In the genomic region with DNA sequence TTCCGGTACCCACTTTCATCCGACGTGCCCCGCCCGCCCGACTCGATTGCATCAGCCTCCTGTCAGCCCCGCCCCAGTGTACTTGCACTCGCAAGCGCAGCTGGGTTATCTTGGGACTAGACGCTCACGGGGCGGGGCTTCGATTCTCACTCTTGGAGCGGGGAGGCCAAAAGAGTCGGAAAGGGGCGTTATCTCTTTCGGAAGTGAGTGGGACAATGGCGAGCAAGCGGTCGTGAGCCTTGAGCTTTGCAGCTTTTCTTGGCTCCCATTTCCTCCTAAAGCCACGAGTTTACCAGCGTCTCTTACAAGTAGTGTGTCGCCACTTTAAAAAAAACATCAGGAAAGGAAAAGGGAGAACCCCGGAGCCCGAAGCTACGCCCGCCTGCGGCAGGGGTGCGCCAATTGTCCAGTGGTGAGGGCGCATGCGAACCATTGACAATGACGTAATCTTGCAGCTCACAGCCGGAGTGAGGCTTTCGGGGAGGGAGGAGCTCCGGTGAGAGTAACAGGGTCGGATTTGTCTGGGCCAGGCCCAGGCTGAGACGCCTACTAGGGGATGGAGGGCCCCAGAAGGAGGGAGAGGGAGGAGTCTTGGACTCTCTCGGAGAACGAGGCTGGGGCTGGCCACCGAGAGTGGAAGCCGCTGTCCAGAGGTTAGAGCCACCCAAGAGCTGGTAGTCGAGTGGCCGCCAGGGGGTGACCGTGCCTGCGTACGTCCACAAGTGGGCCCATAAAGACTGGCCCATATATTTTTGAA, we compare ENCODE assay signal across 8 cellular contexts.
DNase-seq lines count a peak whose midpoint lies in the region; ATAC-seq and TF ChIP-seq lines count a peak whose summit lies in the region.

No MANE protein-coding gene starts in this region.

- H3K9me3 Mint-ChIP-seq in activated CD4-positive, alpha-beta T cell treated with anti-CD3 and anti-CD28 coated beads, Interleukin-2, amount 10 ng/mL, durations not matched to agents 24 days and 14 days = peaks cover 11% of the 10 kb centered on the region

- peaks cover 7% of the 10 kb centered on the region for H3K4me1 Mint-ChIP-seq in activated CD4-positive, alpha-beta T cell treated with anti-CD3 and anti-CD28 coated beads, Interleukin-2, amount 10 ng/mL, durations not matched to agents 24 days and 14 days

- H3K27ac Mint-ChIP-seq in activated CD4-positive, alpha-beta T cell treated with anti-CD3 and anti-CD28 coated beads, Interleukin-2, amount 10 ng/mL, durations not matched to agents 24 days and 14 days = peak overlapping the region; percentile 100

- DNase-seq in C1 segment of cervical spinal cord (lab: John Stamatoyannopoulos, UW) = peak; percentile 38 to 90 (median 82)
- peak; percentile 92 to 97 for DNase-seq in NCI-H526 (lab: John Stamatoyannopoulos, UW)
- DNase-seq in activated CD4-positive, alpha-beta T cell treated with anti-CD3 and anti-CD28 coated beads, Interleukin-2, amount 10 ng/mL, durations not matched to agents 24 days and 14 days = peak; percentile 96
- DNase-seq in coronary artery (ENCODE audit: low spot score) = peak; percentile 95
- peak; percentile 96 for DNase-seq in left colon
- DNase-seq in stimulated activated CD4-positive, alpha-beta T cell treated with anti-CD3 and anti-CD28 coated beads, Interleukin-1b, Interleukin-23, amount 100 ng/mL, for 4 hours (ENCODE audit: low read depth in 2 of 2) = peak; percentile 82 to 87

- peak; percentile 49 for TF ChIP-seq CTCF in coronary artery (IDR thresholded peaks at IDR 0.05)

- H3K36me3 Mint-ChIP-seq in activated CD4-positive, alpha-beta T cell treated with anti-CD3 and anti-CD28 coated beads, Interleukin-2, amount 10 ng/mL, durations not matched to agents 24 days and 14 days (ENCODE audit: low read depth) = peaks cover 3% of the 10 kb centered on the region

- no peaks in the 10 kb centered on the region for H3K27me3 Mint-ChIP-seq in activated CD4-positive, alpha-beta T cell treated with anti-CD3 and anti-CD28 coated beads, Interleukin-2, amount 10 ng/mL, durations not matched to agents 24 days and 14 days

- peak overlapping the region; percentile 68 for H3K4me3 ChIP-seq in coronary artery

- peak overlapping the region; percentile 59 to 87 for H3K27ac ChIP-seq in coronary artery

- H3K4me3 Mint-ChIP-seq in activated CD4-positive, alpha-beta T cell treated with anti-CD3 and anti-CD28 coated beads, Interleukin-2, amount 10 ng/mL, durations not matched to agents 24 days and 14 days = peak overlapping the region; percentile 97

- intact Hi-C loops in activated CD4-positive, alpha-beta T cell treated with anti-CD3 and anti-CD28 coated beads, Interleukin-2, amount 10 ng/mL, durations not matched to agents 24 days and 14 days (cut with micrococcal nuclease) = loop anchor here (1.0 to 10.0 kb wide), 8 partner anchors 109 to 955 kb away; a partner anchor contains a TSS
- intact Hi-C loops in left colon (cut with DNase I, micrococcal nuclease) = loop anchor here in 1 of 2 donors (10.0 kb wide), 2 partner anchors 175 to 365 kb away; a partner anchor contains a TSS

- ATAC-seq in GM19351 (IDR thresholded peaks at IDR 0.05; ENCODE audit: unreplicated experiment) (peak; percentile 89), HG03520 (IDR thresholded peaks at IDR 0.05; ENCODE audit: unreplicated experiment) (peak; percentile 92), left colon (peak; percentile 94)

Comparison
In these comparisons a context has a peak if more than half of its experiments do, and no peak if none do; other contexts are left out.
1. Peak in every context shown above with its lines: DNase-seq, ATAC-seq, H3K4me3 ChIP-seq and H3K27ac ChIP-seq.